In genomic region chr5:78649220-78649700, GRCh38 we compare ENCODE assay signal across 8 cellular contexts. TPM values are rescaled to one million over a fixed set of nuclear protein-coding genes. Genes with fewer than 3 reads are reported as not detected.
DNase-seq lines count a peak whose midpoint lies in the region; ATAC-seq and TF ChIP-seq lines count a peak whose summit lies in the region.

No MANE protein-coding gene starts in this region.

- H3K27me3 ChIP-seq in endodermal cell (ENCODE audit: control insufficient read depth, insufficient read depth, low read length, poor library complexity, severe bottlenecking), result no peaks in the 10 kb centered on the region

- peaks cover 30% of the 10 kb centered on the region for H3K36me3 Mint-ChIP-seq in endodermal cell (ENCODE audit: low read depth)
- H3K36me3 Mint-ChIP-seq in nephron progenitor cell (ENCODE audit: low read depth), result peaks cover 7% of the 10 kb centered on the region

- peak overlapping the region; percentile 44 for H3K9ac ChIP-seq in endodermal cell (ENCODE audit: extremely low read depth, low read length, poor library complexity, severe bottlenecking)

- no peak for ATAC-seq in GM21576 (IDR thresholded peaks at IDR 0.05; ENCODE audit: unreplicated experiment)

- H3K27me3 Mint-ChIP-seq in endodermal cell (ENCODE audit: insufficient read depth), result no peaks in the 10 kb centered on the region
- H3K27me3 Mint-ChIP-seq in nephron progenitor cell (ENCODE audit: low read depth, poor library complexity), result no peaks in the 10 kb centered on the region

- peak overlapping the region; percentile 67; the same call in 1 of the 2 replicates for H3K27ac ChIP-seq in C4-2B
- H3K27ac ChIP-seq in endodermal cell (ENCODE audit: low read depth, low read length), result peak overlapping the region; percentile 57

- peaks cover 32% of the 10 kb centered on the region for H3K4me1 Mint-ChIP-seq in endodermal cell
- peaks cover 52% of the 10 kb centered on the region for H3K4me1 Mint-ChIP-seq in nephron progenitor cell

- no peaks in the 10 kb centered on the region for H3K9me3 Mint-ChIP-seq in endodermal cell
- H3K9me3 Mint-ChIP-seq in nephron progenitor cell, result no peaks in the 10 kb centered on the region

- H3K4me3 ChIP-seq in endodermal cell (ENCODE audit: low read length), result peak overlapping the region; percentile 84

- TF ChIP-seq CTCF in C4-2B (conservative IDR thresholded peaks at IDR 0.05), result no peak
- TF ChIP-seq CTCF in endodermal cell (conservative IDR thresholded peaks at IDR 0.05), result no peak
- TF ChIP-seq CTCF in nephron progenitor cell (IDR thresholded peaks at IDR 0.05), result no peak

- peak; percentile 12 for DNase-seq in NCI-H1694 treated with DMSO at 0.1 percent for 48 hours (lab: John Stamatoyannopoulos, UW)
- peak; percentile 75 for DNase-seq in endodermal cell
- DNase-seq in nephron progenitor cell, result peak; percentile 35
- DNase-seq in NOMO-1 treated with DMSO at 0.1 percent for 48 hours (lab: John Stamatoyannopoulos, UW; ENCODE audit: unreplicated experiment), result no peak
- no peak for DNase-seq in islet precursor cell
- no peak for DNase-seq in NCI-H510A treated with DMSO at 0.1 percent for 48 hours (lab: John Stamatoyannopoulos, UW)

- peaks cover 6% of the 10 kb centered on the region for H3K4me1 ChIP-seq in endodermal cell (ENCODE audit: control insufficient read depth, insufficient read depth, low read length)

- 0 to 4% methylated on average over 3 to 22 of the region's 23 CpGs for WGBS in endodermal cell (ENCODE audit: insufficient coverage in 1 of 2, insufficient read length in 1 of 2), 2 experiments

- peak overlapping the region; percentile 90 for H3K27ac Mint-ChIP-seq in endodermal cell
- peak overlapping the region; percentile 78 for H3K27ac Mint-ChIP-seq in nephron progenitor cell

- H3K9me3 ChIP-seq in endodermal cell (ENCODE audit: control insufficient read depth, low read length), result no peaks in the 10 kb centered on the region

- H3K36me3 ChIP-seq in endodermal cell (ENCODE audit: control insufficient read depth, insufficient read depth, low read length), result peaks cover 20% of the 10 kb centered on the region

- peak overlapping the region; percentile 95 for H3K4me3 Mint-ChIP-seq in endodermal cell
- peak overlapping the region; percentile 82 for H3K4me3 Mint-ChIP-seq in nephron progenitor cell

RNA-seq across cellular contexts. Expression of gene LHFPL2, which starts 0.7 kb away (rescaled TPM):
- total RNA-seq in endodermal cell, result 100 to 1,000 TPM; 136 to 238 TPM
- 23.7 TPM for polyA plus RNA-seq in endodermal cell (2013, experiment 1 of 2)
- 24.8 TPM for polyA plus RNA-seq in endodermal cell (2013, experiment 2 of 2)

Comparison
In these comparisons a context has a peak if more than half of its experiments do, and no peak if none do; other contexts are left out.
1. DNase-seq: peak in NCI-H1694 treated with DMSO at 0.1 percent for 48 hours (single experiment), endodermal cell (single experiment) and nephron progenitor cell (single experiment); none in NOMO-1 treated with DMSO at 0.1 percent for 48 hours (single experiment), islet precursor cell (single experiment) and NCI-H510A treated with DMSO at 0.1 percent for 48 hours (single experiment).